ENCODE assay signal across 8 cellular contexts in the genomic region with DNA sequence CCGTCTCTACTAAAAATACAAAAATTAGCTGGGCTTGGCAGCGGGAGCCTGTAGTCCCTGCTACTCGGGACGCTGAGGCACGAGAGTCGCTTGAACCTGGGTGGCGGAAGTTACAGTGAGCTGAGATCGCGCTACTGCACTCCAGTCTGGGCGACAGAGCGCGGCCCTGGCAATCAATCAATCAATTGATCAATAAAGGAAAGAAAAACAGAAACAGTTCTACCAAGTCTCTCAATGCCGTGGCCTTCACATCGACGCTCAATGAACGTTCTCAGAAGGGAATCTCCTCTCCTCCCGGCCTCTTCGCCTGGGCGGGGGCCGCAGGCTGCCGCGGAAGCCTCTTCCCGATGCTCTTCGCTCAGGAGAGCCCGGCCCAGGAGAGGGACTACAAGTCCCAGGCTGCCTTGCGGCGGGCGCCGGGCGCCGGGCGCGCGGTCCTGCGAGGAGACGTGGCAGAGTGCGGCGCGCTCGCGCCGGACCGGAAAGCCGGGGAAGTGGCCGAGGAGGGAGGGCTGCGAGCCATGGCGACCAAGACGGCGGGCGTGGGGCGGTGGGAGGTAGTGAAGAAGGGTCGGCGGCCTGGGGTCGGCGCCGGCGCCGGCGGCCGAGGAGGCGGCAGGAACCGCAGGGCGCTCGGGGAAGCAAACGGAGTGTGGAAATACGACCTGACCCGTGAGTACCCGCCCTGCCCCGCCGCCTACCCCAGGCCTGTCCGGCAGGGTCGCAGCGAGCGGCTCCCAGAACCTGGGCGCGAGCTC. TPM values are rescaled to one million over a fixed set of nuclear protein-coding genes. Genes with fewer than 3 reads are reported as not detected.
DNase-seq lines count a peak whose midpoint lies in the region; FAIRE-seq and TF ChIP-seq lines count a peak whose summit lies in the region.

A gene with protein sequence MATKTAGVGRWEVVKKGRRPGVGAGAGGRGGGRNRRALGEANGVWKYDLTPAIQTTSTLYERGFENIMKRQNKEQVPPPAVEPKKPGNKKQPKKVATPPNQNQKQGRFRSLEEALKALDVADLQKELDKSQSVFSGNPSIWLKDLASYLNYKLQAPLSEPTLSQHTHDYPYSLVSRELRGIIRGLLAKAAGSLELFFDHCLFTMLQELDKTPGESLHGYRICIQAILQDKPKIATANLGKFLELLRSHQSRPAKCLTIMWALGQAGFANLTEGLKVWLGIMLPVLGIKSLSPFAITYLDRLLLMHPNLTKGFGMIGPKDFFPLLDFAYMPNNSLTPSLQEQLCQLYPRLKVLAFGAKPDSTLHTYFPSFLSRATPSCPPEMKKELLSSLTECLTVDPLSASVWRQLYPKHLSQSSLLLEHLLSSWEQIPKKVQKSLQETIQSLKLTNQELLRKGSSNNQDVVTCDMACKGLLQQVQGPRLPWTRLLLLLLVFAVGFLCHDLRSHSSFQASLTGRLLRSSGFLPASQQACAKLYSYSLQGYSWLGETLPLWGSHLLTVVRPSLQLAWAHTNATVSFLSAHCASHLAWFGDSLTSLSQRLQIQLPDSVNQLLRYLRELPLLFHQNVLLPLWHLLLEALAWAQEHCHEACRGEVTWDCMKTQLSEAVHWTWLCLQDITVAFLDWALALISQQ (plus strand): TSS at position 471 of the 758 bp plus-strand sequence. CDS start 51 bp downstream, at position 522.

- H3K36me3 Mint-ChIP-seq in Caco-2 (ENCODE audit: insufficient read depth, unreplicated experiment), result peaks cover 40% of the 10 kb centered on the region

- H3K4me1 Mint-ChIP-seq in Caco-2 (ENCODE audit: low read depth, unreplicated experiment), result peaks cover 7% of the 10 kb centered on the region

- POLR2A ChIA-PET in Caco-2 (lab: Charles Lee), result interaction anchor here (0.5 to 2.1 kb wide), 5 partner anchors 9 to 54 kb away, joined by 3 to 19 read pairs (median 3); a partner anchor contains a TSS
- POLR2A ChIA-PET in endothelial cell of umbilical vein (lab: Charles Lee), result interaction anchor here (1.1 to 1.6 kb wide), 2 partner anchors 13 to 71 kb away, joined by 4 read pairs; no protein-coding TSS in a partner anchor

- H3K36me3 ChIP-seq in Caco-2 (ENCODE audit: control insufficient read depth, insufficient read depth, low read length) (no peaks in the 10 kb centered on the region; the same call in 1 of the 2 replicates), NT2/D1 (ENCODE audit: insufficient read depth, insufficient read length, low read length) (peaks cover 63% of the 10 kb centered on the region), endothelial cell of umbilical vein (ENCODE audit: control insufficient read depth in 2 of 2, extremely low read depth in 1 of 2, insufficient read depth in 2 of 2, low read length in 2 of 2) (peaks cover 10 to 28% of the 10 kb centered on the region in 2 experiments)

- dilution Hi-C loops in endothelial cell of umbilical vein (cut with MboI; ENCODE audit: extremely low pct_ligation_motif_present, low sequenced_read_pairs), result no loop called here

- no peaks in the 10 kb centered on the region for H3K27me3 ChIP-seq in Caco-2 (replicated peaks; ENCODE audit: control insufficient read depth, insufficient read depth, low read length)
- no peaks in the 10 kb centered on the region for H3K27me3 ChIP-seq in NT2/D1 (ENCODE audit: insufficient read depth, insufficient read length)
- H3K27me3 ChIP-seq in endothelial cell of umbilical vein (ENCODE audit: control insufficient read depth in 2 of 2, insufficient read depth in 2 of 2, low read length in 2 of 2), result no peaks in the 10 kb centered on the region

- H3K4me3 ChIP-seq in Caco-2 (ENCODE audit: low read depth, low read length) (peak within 1 kb of the TSS; percentile 92), NT2/D1 (ENCODE audit: insufficient read length, low read depth) (peak within 1 kb of the TSS; percentile 95), endothelial cell of umbilical vein (replicated peaks in 1 of 3; ENCODE audit: insufficient read depth in 1 of 3, low read depth in 1 of 3, low read length in 3 of 3) (peak within 1 kb of the TSS; percentile 76 to 91 (median 79))

- CTCF ChIA-PET in Caco-2 (lab: Charles Lee), result interaction anchor here (1.0 to 1.4 kb wide), 2 partner anchors 49 to 71 kb away, joined by 3 read pairs; no protein-coding TSS in a partner anchor
- CTCF ChIA-PET in endothelial cell of umbilical vein (lab: Charles Lee), result interaction anchor here (0.5 to 7.0 kb wide), 4 partner anchors 15 to 71 kb away, joined by 4 to 30 read pairs (median 10); no protein-coding TSS in a partner anchor

- peak within 1 kb of the TSS; percentile 58 for H3K4me2 ChIP-seq in endothelial cell of umbilical vein (ENCODE audit: insufficient read depth, low read length)

- peaks cover 17% of the 10 kb centered on the region for H3K4me1 ChIP-seq in Caco-2
- no peaks in the 10 kb centered on the region for H3K4me1 ChIP-seq in NT2/D1 (ENCODE audit: insufficient read depth, insufficient read length)
- peaks cover 13% of the 10 kb centered on the region for H3K4me1 ChIP-seq in endothelial cell of umbilical vein (ENCODE audit: control insufficient read depth, extremely low read depth, insufficient read depth, low read length)

- BruUV-seq in Caco-2 (replicated peaks; lab: Mats Ljungman, UMichigan) (no TSS peak), endothelial cell of umbilical vein (replicated peaks; lab: Mats Ljungman, UMichigan) (TSS peak; percentile 68)

- H3K27me3 Mint-ChIP-seq in Caco-2 (ENCODE audit: insufficient read depth, unreplicated experiment), result no peaks in the 10 kb centered on the region

- no peaks in the 10 kb centered on the region for H3K9me1 ChIP-seq in endothelial cell of umbilical vein (replicated peaks; ENCODE audit: control insufficient read depth, extremely low read depth, insufficient read depth, low read length)

- peaks cover 25% of the 10 kb centered on the region for H3K79me2 ChIP-seq in endothelial cell of umbilical vein (ENCODE audit: control insufficient read depth, insufficient read depth, low read length)

- TF ChIP-seq CTCF in Caco-2 (IDR thresholded peaks at IDR 0.05; ENCODE audit: insufficient read depth in 1 of 2, low read depth in 1 of 2, low read length in 1 of 2, severe bottlenecking in 1 of 2, unreplicated experiment in 1 of 2), result peak in 1 of 2 experiments; percentile 29
- TF ChIP-seq CTCF in GM20000 (IDR thresholded peaks at IDR 0.05; ENCODE audit: extremely low read depth, missing control alignments), result no peak
- no peak for TF ChIP-seq CTCF in endothelial cell of umbilical vein (IDR thresholded peaks at IDR 0.05; ENCODE audit: extremely low read depth in 1 of 2, insufficient read depth in 1 of 2, low read depth in 1 of 2, low read length in 2 of 2)

- H3K9me3 ChIP-seq in Caco-2 (no peaks in the 10 kb centered on the region), NT2/D1 (ENCODE audit: insufficient read depth, low read length) (no peaks in the 10 kb centered on the region), endothelial cell of umbilical vein (replicated peaks; ENCODE audit: control insufficient read depth, insufficient read depth, low read length) (no peaks in the 10 kb centered on the region)

- H3K9me3 Mint-ChIP-seq in Caco-2 (ENCODE audit: unreplicated experiment), result no peaks in the 10 kb centered on the region

- FAIRE-seq in endothelial cell of umbilical vein (lab: Jason Lieb, UNC), result peak; percentile 88

- H4K20me1 ChIP-seq in endothelial cell of umbilical vein (replicated peaks; ENCODE audit: control insufficient read depth, extremely low read depth, insufficient read depth, low read length), result no peaks in the 10 kb centered on the region

- H3K9ac ChIP-seq in NT2/D1 (ENCODE audit: insufficient read length, low read depth), result peak within 1 kb of the TSS; percentile 97
- peak within 1 kb of the TSS; percentile 90 for H3K9ac ChIP-seq in endothelial cell of umbilical vein (replicated peaks; ENCODE audit: extremely low read depth, insufficient read depth, low read length)

- peak; percentile 80 for TF ChIP-seq POLR2A in endothelial cell of umbilical vein (IDR thresholded peaks at IDR 0.05; ENCODE audit: low read depth, low read length)

- peak within 1 kb of the TSS; percentile 98 for H3K4me3 Mint-ChIP-seq in Caco-2 (ENCODE audit: unreplicated experiment)

- intact Hi-C loops in Caco-2 (cut with micrococcal nuclease; ENCODE audit: unreplicated experiment) (loop anchor here (1.0 to 2.0 kb wide), 2 partner anchors 18 to 48 kb away; no protein-coding TSS in a partner anchor), endothelial cell of umbilical vein (cut with micrococcal nuclease) (loop anchor here (1.0 to 2.0 kb wide), 4 partner anchors 18 to 54 kb away; a partner anchor contains a TSS)

- peak; percentile 90 to 93 for DNase-seq in Caco-2
- peak; percentile 96 for DNase-seq in GM20000 (ENCODE audit: low spot score)
- DNase-seq in HT-29 (ENCODE audit: low spot score), result peak; percentile 89
- peak; percentile 77 for DNase-seq in NT2/D1 (ENCODE audit: low read depth, low spot score)
- DNase-seq in activated CD8-positive, alpha-beta memory T cell treated with anti-CD3 and anti-CD28 coated beads, Interleukin-2, amount 50 U/mL, for 24 hours (ENCODE audit: extremely low read depth), result peak; percentile 32
- peak; percentile 87 for DNase-seq in endothelial cell of umbilical vein (ENCODE audit: low read depth, low spot score)
- DNase-seq in middle frontal gyrus (ENCODE audit: extremely low spot score, low spot score), result peak; percentile 69
- peak; percentile 79 to 81 for DNase-seq in stimulated activated CD8-positive, alpha-beta memory T cell treated with anti-CD3 and anti-CD28 coated beads, Interleukin-2, amount 100 ng/mL, for 48 hours (ENCODE audit: low read depth in 2 of 2)

- peak within 1 kb of the TSS; percentile 58 for H3K27ac ChIP-seq in endothelial cell of umbilical vein (ENCODE audit: insufficient read depth, low read depth, low read length)

- H3K27ac Mint-ChIP-seq in Caco-2 (ENCODE audit: unreplicated experiment), result peak within 1 kb of the TSS; percentile 91

- peak within 1 kb of the TSS; percentile 81 for H2AFZ ChIP-seq in endothelial cell of umbilical vein (ENCODE audit: low read depth, low read length)

TF ChIP-seq in endothelial cell of umbilical vein, 7 proteins besides CTCF, POLR2A, EP300 and RAD21:
- TF ChIP-seq GATA2 (IDR thresholded peaks at IDR 0.05; ENCODE audit: insufficient read depth, insufficient read length, low read depth, low read length) (no peak), POLR2AphosphoS5 (IDR thresholded peaks at IDR 0.05; ENCODE audit: insufficient read depth, low read depth, low read length) (peak; percentile 93)

RNA-seq across cellular contexts. Expression of the gene that starts here (rescaled TPM):
- total RNA-seq in Caco-2 (2022) (85.0 and 85.4 TPM in 2 replicates), endothelial cell of umbilical vein (107 and 109 TPM in 2 replicates)
- 35.6 and 42.0 TPM in 2 replicates for total RNA-seq in HT-29 (2014; rRNA removed; shearing (Covaris generic))
- 163 and 187 TPM in 2 replicates for polyA plus RNA-seq in endothelial cell of umbilical vein
- 91.6 and 94.5 TPM in 2 replicates for polyA plus RNA-seq in endothelial cell of umbilical vein (2011; cell fraction: cytosol; rRNA removed)
- 250 and 310 TPM in 2 replicates for polyA plus RNA-seq in endothelial cell of umbilical vein (2011; cell fraction: nucleus; rRNA removed)
- 76.9 and 85.2 TPM in 2 replicates for polyA plus RNA-seq in endothelial cell of umbilical vein (2012)
- polyA minus RNA-seq in endothelial cell of umbilical vein, result 228 and 237 TPM in 2 replicates
- polyA minus RNA-seq in endothelial cell of umbilical vein (2011; cell fraction: cytosol; rRNA and poly(A)+ RNA removed), result 62.8 TPM
- 115 and 152 TPM in 2 replicates for polyA minus RNA-seq in endothelial cell of umbilical vein (2011; cell fraction: nucleus; rRNA and poly(A)+ RNA removed)

Comparison
In these comparisons a context has a peak if more than half of its experiments do, and no peak if none do; other contexts are left out.
1. Peak in every context shown above with its lines: DNase-seq, H3K4me3 ChIP-seq and H3K27ac ChIP-seq.
2. DNase-seq: peak in every context shown above with its lines; median percentile 96 in GM20000; 92 in Caco-2; 89 in HT-29; 87 in endothelial cell of umbilical vein; 80 in stimulated activated CD8-positive, alpha-beta memory T cell treated with anti-CD3 and anti-CD28 coated beads, Interleukin-2, amount 100 ng/mL, for 48 hours; 77 in NT2/D1; 69 in middle frontal gyrus; 32 in activated CD8-positive, alpha-beta memory T cell treated with anti-CD3 and anti-CD28 coated beads, Interleukin-2, amount 50 U/mL, for 24 hours.